In genomic region chr6:21022343-21023107, GRCh38 we compare ENCODE assay signal across 8 cellular contexts.
DNase-seq lines count a peak whose midpoint lies in the region; ATAC-seq and TF ChIP-seq lines count a peak whose summit lies in the region.

No MANE protein-coding gene starts in this region.

- no peaks in the 10 kb centered on the region for H3K27me3 Mint-ChIP-seq in osteocyte (ENCODE audit: unreplicated experiment)

- H3K4me1 Mint-ChIP-seq in stimulated activated effector memory CD8-positive, alpha-beta T cell treated with anti-CD3 and anti-CD28 coated beads, Interleukin-12 subunit alpha, Interleukin-12 subunit beta, amount 100 ng/mL, for 72 hours: no peaks in the 10 kb centered on the region
- peaks cover 13% of the 10 kb centered on the region for H3K4me1 Mint-ChIP-seq in osteocyte (ENCODE audit: unreplicated experiment)

- TF ChIP-seq CTCF in epithelial cell of esophagus (IDR thresholded peaks at IDR 0.05; ENCODE audit: insufficient read depth, low read depth, low read length, missing control alignments) (no peak), osteocyte (IDR thresholded peaks at IDR 0.05) (no peak)

- H3K9me3 Mint-ChIP-seq in stimulated activated effector memory CD8-positive, alpha-beta T cell treated with anti-CD3 and anti-CD28 coated beads, Interleukin-12 subunit alpha, Interleukin-12 subunit beta, amount 100 ng/mL, for 72 hours: peaks cover 9% of the 10 kb centered on the region
- H3K9me3 Mint-ChIP-seq in osteocyte (ENCODE audit: unreplicated experiment): peaks cover 4% of the 10 kb centered on the region

- H3K4me3 Mint-ChIP-seq in stimulated activated effector memory CD8-positive, alpha-beta T cell treated with anti-CD3 and anti-CD28 coated beads, Interleukin-12 subunit alpha, Interleukin-12 subunit beta, amount 100 ng/mL, for 72 hours: no peak overlapping the region
- H3K4me3 Mint-ChIP-seq in osteocyte (ENCODE audit: unreplicated experiment): no peak overlapping the region

- no peak overlapping the region for H3K27ac Mint-ChIP-seq in stimulated activated effector memory CD8-positive, alpha-beta T cell treated with anti-CD3 and anti-CD28 coated beads, Interleukin-12 subunit alpha, Interleukin-12 subunit beta, amount 100 ng/mL, for 72 hours
- no peak overlapping the region for H3K27ac Mint-ChIP-seq in osteocyte (ENCODE audit: unreplicated experiment)

- ATAC-seq in GM18511 (IDR thresholded peaks at IDR 0.05; ENCODE audit: unreplicated experiment) (peak; percentile 97), HG02759 (IDR thresholded peaks at IDR 0.05; ENCODE audit: unreplicated experiment) (peak; percentile 97)
- peak; percentile 47 for ATAC-seq in stimulated activated effector memory CD8-positive, alpha-beta T cell treated with anti-CD3 and anti-CD28 coated beads, Interleukin-12 subunit alpha, Interleukin-12 subunit beta, amount 100 ng/mL, for 72 hours

- H3K4me3 ChIP-seq in epithelial cell of esophagus (ENCODE audit: low read length): peak overlapping the region; percentile 20

- H3K36me3 Mint-ChIP-seq in stimulated activated effector memory CD8-positive, alpha-beta T cell treated with anti-CD3 and anti-CD28 coated beads, Interleukin-12 subunit alpha, Interleukin-12 subunit beta, amount 100 ng/mL, for 72 hours: no peaks in the 10 kb centered on the region
- peaks cover 2% of the 10 kb centered on the region for H3K36me3 Mint-ChIP-seq in osteocyte (ENCODE audit: unreplicated experiment)

- DNase-seq in NCI-H2029 (lab: John Stamatoyannopoulos, UW) (peak; percentile 98), epithelial cell of esophagus (ENCODE audit: low read depth) (peak; percentile 92), SK-N-DZ (ENCODE audit: low spot score) (no peak), osteocyte (ENCODE audit: extremely low spot score, unreplicated experiment) (no peak), GM03348 (ENCODE audit: low spot score) (no peak)
- no peak for DNase-seq in stimulated activated effector memory CD8-positive, alpha-beta T cell treated with anti-CD3 and anti-CD28 coated beads, Interleukin-12 subunit alpha, Interleukin-12 subunit beta, amount 100 ng/mL, for 72 hours (ENCODE audit: low spot score in 2 of 2)

Comparison
In these comparisons a context has a peak if more than half of its experiments do, and no peak if none do; other contexts are left out.
1. ATAC-seq: peak in every context shown above with its lines; median percentile 97 in GM18511; 97 in HG02759; 47 in stimulated activated effector memory CD8-positive, alpha-beta T cell treated with anti-CD3 and anti-CD28 coated beads, Interleukin-12 subunit alpha, Interleukin-12 subunit beta, amount 100 ng/mL, for 72 hours.
2. DNase-seq: peak in NCI-H2029 (single experiment) and epithelial cell of esophagus (single experiment); none in stimulated activated effector memory CD8-positive, alpha-beta T cell treated with anti-CD3 and anti-CD28 coated beads, Interleukin-12 subunit alpha, Interleukin-12 subunit beta, amount 100 ng/mL, for 72 hours (0 of 2), SK-N-DZ (single experiment), osteocyte (single experiment) and GM03348 (single experiment).